ENCODE assay signal across 11 cellular contexts in genomic region chr19:15249912-15250634, GRCh38. TPM values are rescaled to one million over a fixed set of nuclear protein-coding genes. Genes with fewer than 3 reads are reported as not detected.
DNase-seq lines count a peak whose midpoint lies in the region; ATAC-seq, FAIRE-seq and TF ChIP-seq lines count a peak whose summit lies in the region.
"Had no signal": no experiment of that assay in that cellular context is flagged by ENCODE, and none has a peak within 500 bp of the region (broad histone marks: within the 10 kb centered on the region; RNA-seq: fewer than 3 reads in every experiment).

No MANE protein-coding gene starts in this region.

- H3K27me3 Mint-ChIP-seq in T-helper 2 cell treated with Interferon-gamma antibody and Interleukin-4, amounts not matched to agents 5 μg/mL and 100 μg/mL, for 36 hours (ENCODE audit: low read depth), result no peaks in the 10 kb centered on the region
- H3K27me3 Mint-ChIP-seq: stimulated activated naive CD8-positive, alpha-beta T cell treated with anti-CD3 and anti-CD28 coated beads, Interleukin-15, amount 100 ng/mL, for 72 hours had no signal

- FAIRE-seq in A549 (lab: Jason Lieb, UNC), result no peak

- no peaks in the 10 kb centered on the region for H3K9me3 ChIP-seq in A549
- H3K9me3 ChIP-seq in SJCRH30 (replicated peaks), result no peaks in the 10 kb centered on the region
- H3K9me3 ChIP-seq: MG63 had no signal

- H3K4me1 ChIP-seq in A549 (peaks cover 55% of the 10 kb centered on the region), SJCRH30 (peaks cover 50% of the 10 kb centered on the region)

- no peaks in the 10 kb centered on the region for H3K27me3 ChIP-seq in SJCRH30
- H3K27me3 ChIP-seq: MG63 had no signal

- POLR2A ChIA-PET in A549 (lab: Yijun Ruan, JAX), result no interaction called here

- peaks cover 66% of the 10 kb centered on the region for H3K36me3 ChIP-seq in SJCRH30

- H3K4me1 Mint-ChIP-seq in T-helper 2 cell treated with Interferon-gamma antibody and Interleukin-4, amounts not matched to agents 5 μg/mL and 100 μg/mL, for 36 hours (ENCODE audit: low read depth), result no peaks in the 10 kb centered on the region

- CTCF ChIA-PET in A549 (lab: Yijun Ruan, JAX), result interaction anchor here (0.6 to 3.7 kb wide), 11 partner anchors 8 to 89 kb away, joined by 3 to 13 read pairs (median 4); no protein-coding TSS in a partner anchor

- 54% methylated on average over 13 of the region's 15 CpGs for WGBS in A549 (ENCODE audit: missing lambda C conversion rate)

- H3K4me2 ChIP-seq in A549, result peak overlapping the region; percentile 57

- ATAC-seq in A549 (peak in 1 of 2 experiments; percentile 43; a peak in 3 of 6 replicates), omental fat pad (ENCODE audit: low FRiP score) (peak; percentile 37), HG03135 (IDR thresholded peaks at IDR 0.05; ENCODE audit: unreplicated experiment) (no peak)
- ATAC-seq: stimulated activated naive CD8-positive, alpha-beta T cell treated with anti-CD3 and anti-CD28 coated beads, Interleukin-15, amount 100 ng/mL, for 72 hours had no signal

- peaks cover 42% of the 10 kb centered on the region for H3K36me3 Mint-ChIP-seq in T-helper 2 cell treated with Interferon-gamma antibody and Interleukin-4, amounts not matched to agents 5 μg/mL and 100 μg/mL, for 36 hours (ENCODE audit: low read depth)

- DNase-seq in A549 (ENCODE audit: low read depth in 1 of 2, low spot score in 1 of 2) (peak in 1 of 2 experiments; percentile 69), SJCRH30 (peak; percentile 37 to 49), fibroblast of mammary gland (ENCODE audit: low read depth) (peak; percentile 95), omental fat pad (ENCODE audit: low spot score) (no peak), NK-92 (lab: John Stamatoyannopoulos, UW; ENCODE audit: unreplicated experiment) (no peak)
- DNase-seq in T-helper 2 cell treated with Interferon-gamma antibody and Interleukin-4, amounts not matched to agents 5 μg/mL and 100 μg/mL, for 36 hours (ENCODE audit: low spot score), result no peak
- DNase-seq in activated effector memory CD4-positive, alpha-beta T cell treated with Interleukin-2 at 50 U/mL for 16 hours, result no peak
- DNase-seq: activated CD4-positive, alpha-beta T cell treated with anti-CD3 and anti-CD28 coated beads for 1 hour; MG63; stimulated activated naive CD8-positive, alpha-beta T cell treated with anti-CD3 and anti-CD28 coated beads, Interleukin-15, amount 100 ng/mL, for 72 hours had no signal

- no peak overlapping the region for H3K4me3 Mint-ChIP-seq in T-helper 2 cell treated with Interferon-gamma antibody and Interleukin-4, amounts not matched to agents 5 μg/mL and 100 μg/mL, for 36 hours
- H3K4me3 Mint-ChIP-seq: stimulated activated naive CD8-positive, alpha-beta T cell treated with anti-CD3 and anti-CD28 coated beads, Interleukin-15, amount 100 ng/mL, for 72 hours had no signal

- TF ChIP-seq POLR2A in A549 (IDR thresholded peaks at IDR 0.05; ENCODE audit: low read length), result no peak

- no peaks in the 10 kb centered on the region for H3K9me3 Mint-ChIP-seq in T-helper 2 cell treated with Interferon-gamma antibody and Interleukin-4, amounts not matched to agents 5 μg/mL and 100 μg/mL, for 36 hours
- H3K9me3 Mint-ChIP-seq: stimulated activated naive CD8-positive, alpha-beta T cell treated with anti-CD3 and anti-CD28 coated beads, Interleukin-15, amount 100 ng/mL, for 72 hours had no signal

- peak overlapping the region; percentile 64 to 84 for H3K27ac ChIP-seq in A549
- peak overlapping the region; percentile 83; the same call in 1 of the 2 replicates for H3K27ac ChIP-seq in SJCRH30

- TF ChIP-seq CTCF in A549 (IDR thresholded peaks at IDR 0.05) (no peak), fibroblast of mammary gland (conservative IDR thresholded peaks at IDR 0.05; ENCODE audit: control insufficient read depth, insufficient read depth, low read depth, low read length) (no peak), omental fat pad (IDR thresholded peaks at IDR 0.05) (no peak)

- no peak overlapping the region for H3K27ac Mint-ChIP-seq in T-helper 2 cell treated with Interferon-gamma antibody and Interleukin-4, amounts not matched to agents 5 μg/mL and 100 μg/mL, for 36 hours

- TF ChIP-seq EP300 in A549 (IDR thresholded peaks at IDR 0.05), result no peak

- TF ChIP-seq RAD21 in A549 (conservative IDR thresholded peaks at IDR 0.05 in 1 of 2, IDR thresholded peaks at IDR 0.05 in 1 of 2), result no peak

- H3K4me3 ChIP-seq in A549, result no peak overlapping the region
- no peak overlapping the region for H3K4me3 ChIP-seq in SJCRH30
- H3K4me3 ChIP-seq in fibroblast of mammary gland (ENCODE audit: control insufficient read depth, low read depth, low read length), result no peak overlapping the region
- H3K4me3 ChIP-seq: MG63 had no signal

TF ChIP-seq in A549, 52 proteins besides CTCF, POLR2A, EP300 and RAD21:
- no peak for TF ChIP-seq HOXB13 (CRISPR knock-in tag; IDR thresholded peaks at IDR 0.05; ENCODE audit: low read depth)
- no peak for TF ChIP-seq ZFP36 (IDR thresholded peaks at IDR 0.05; ENCODE audit: borderline replicate concordance, partially characterized antibody)
- no peak for TF ChIP-seq MAZ (IDR thresholded peaks at IDR 0.05; ENCODE audit: borderline replicate concordance, low read depth, low read length)
- no peak for TF ChIP-seq ZNF302 (CRISPR knock-in tag; IDR thresholded peaks at IDR 0.05)
- no peak for TF ChIP-seq NPAS2 (CRISPR knock-in tag; IDR thresholded peaks at IDR 0.05; ENCODE audit: borderline replicate concordance)
- TF ChIP-seq EHF (CRISPR knock-in tag; IDR thresholded peaks at IDR 0.05), result no peak
- TF ChIP-seq ZC3H11A (IDR thresholded peaks at IDR 0.05), result no peak
- no peak for TF ChIP-seq NR3C1 (IDR thresholded peaks at IDR 0.05)
- no peak for TF ChIP-seq JUNB (IDR thresholded peaks at IDR 0.05)
- TF ChIP-seq TP53 (CRISPR knock-in tag; IDR thresholded peaks at IDR 0.05), result no peak
- TF ChIP-seq CEBPB (IDR thresholded peaks at IDR 0.05), result no peak
- TF ChIP-seq EHMT2 (IDR thresholded peaks at IDR 0.05; ENCODE audit: low read depth), result no peak
- no peak for TF ChIP-seq HOXA7 (CRISPR knock-in tag; IDR thresholded peaks at IDR 0.05)
- no peak for TF ChIP-seq SREBF2 (IDR thresholded peaks at IDR 0.05)
- no peak for TF ChIP-seq FOSL2 (IDR thresholded peaks at IDR 0.05)
- TF ChIP-seq FOSL2 (CRISPR knock-in tag; IDR thresholded peaks at IDR 0.05), result no peak
- TF ChIP-seq REST (IDR thresholded peaks at IDR 0.05), result no peak

RNA-seq across cellular contexts. Expression of gene EPHX3, which starts 17.8 kb away (rescaled TPM):
- polyA plus RNA-seq in A549 (2011; rRNA removed) (0.12 and 0.29 TPM in 2 replicates), A549 (2017; fragmentation: RNase III; extraction: RNeasy Plus Mini Kit Qiagen cat#74134 plus additional on column Dnase treatment) (0.05 to 0.08 TPM (median 0.08 TPM) in 3 replicates)
- polyA plus RNA-seq in A549 (2012; cell fraction: cytosol; rRNA removed), result 0.21 and 0.22 TPM in 2 replicates
- 1.5 and 1.7 TPM in 2 replicates for polyA plus RNA-seq in A549 (2012; cell fraction: nucleus; rRNA removed)
- polyA minus RNA-seq in A549 (2011; rRNA and poly(A)+ RNA removed), result 0.29 and 0.91 TPM in 2 replicates
- 0.18 TPM in 1 of 2 replicates, not detected in the other for total RNA-seq in SJCRH30 (2014; rRNA removed; shearing (Covaris generic))
- total RNA-seq in omental fat pad, result under 1 TPM in 1 of 4 donors, not detected in 3; 0.84 TPM

RNA-seq across cellular contexts. Expression of gene NOTCH3, which starts 49.3 kb away (rescaled TPM):
- polyA plus RNA-seq in A549 (2011; rRNA removed), result 14.7 and 21.3 TPM in 2 replicates
- 10.3 and 14.2 TPM in 2 replicates for polyA plus RNA-seq in A549 (2012; cell fraction: cytosol; rRNA removed)
- 21.9 and 40.9 TPM in 2 replicates for polyA plus RNA-seq in A549 (2012; cell fraction: nucleus; rRNA removed)
- polyA plus RNA-seq in A549 (2017; fragmentation: RNase III; extraction: RNeasy Plus Mini Kit Qiagen cat#74134 plus additional on column Dnase treatment), result 6.4 to 9.5 TPM (median 6.9 TPM) in 3 replicates
- 46.6 and 49.9 TPM in 2 replicates for polyA minus RNA-seq in A549 (2011; rRNA and poly(A)+ RNA removed)
- total RNA-seq in SJCRH30 (2014; rRNA removed; shearing (Covaris generic)), result 43.7 and 48.2 TPM in 2 replicates
- 10 to 100 TPM in 3 of 4 donors, 1 to 10 TPM in 1; 6.1 to 82.8 (median 24.4) TPM for total RNA-seq in omental fat pad

Comparison
In these comparisons a context has a peak if more than half of its experiments do, and no peak if none do; other contexts are left out.
1. DNase-seq: peak in SJCRH30 (2 of 2) and fibroblast of mammary gland (single experiment); none in omental fat pad (single experiment), T-helper 2 cell treated with Interferon-gamma antibody and Interleukin-4, amounts not matched to agents 5 μg/mL and 100 μg/mL, for 36 hours (single experiment), activated effector memory CD4-positive, alpha-beta T cell treated with Interleukin-2 at 50 U/mL for 16 hours (single experiment) and NK-92 (single experiment).